17 cellular contexts compared by ENCODE assay signal in genomic region chr6:91198588-91199255, GRCh38.
"Had no signal": no experiment of that assay in that cellular context is flagged by ENCODE, and none has a peak within 500 bp of the region (broad histone marks: within the 10 kb centered on the region; RNA-seq: fewer than 3 reads in every experiment).

No MANE protein-coding gene starts in this region.

- H3K27ac Mint-ChIP-seq: activated CD4-positive, alpha-beta T cell treated with anti-CD3 and anti-CD28 coated beads, Interleukin-2, amount 10 ng/mL, durations not matched to agents 7 days and 5 days; activated naive CD4-positive, alpha-beta T cell treated with anti-CD3 and anti-CD28 coated beads, Interleukin-2, amount 50 U/mL, for 24 hours; activated T-helper 2 cell treated with anti-CD3 and anti-CD28 coated beads, Interferon-gamma antibody, Interleukin-2, Interleukin-4, amounts not matched to agents 10 μg/mL and 5 μg/mL and 100 μg/mL, durations not matched to agents 14 hours and 24 hours and 36 hours; stimulated activated memory B cell treated with anti-CD40 and anti-IgM and Interleukin-4, amounts not matched to agents 10 μg/mL and 1 μg/mL and 100 μg/mL, for 72 hours had no signal

- H3K27ac ChIP-seq: breast epithelium, heart right ventricle, spleen, transverse colon had no signal

- H3K4me3 Mint-ChIP-seq: activated CD4-positive, alpha-beta T cell treated with anti-CD3 and anti-CD28 coated beads, Interleukin-2, amount 10 ng/mL, durations not matched to agents 7 days and 5 days; activated naive CD4-positive, alpha-beta T cell treated with anti-CD3 and anti-CD28 coated beads, Interleukin-2, amount 50 U/mL, for 24 hours; stimulated activated memory B cell treated with anti-CD40 and anti-IgM and Interleukin-4, amounts not matched to agents 10 μg/mL and 1 μg/mL and 100 μg/mL, for 72 hours had no signal

- H3K27me3 ChIP-seq: breast epithelium, heart right ventricle, spleen, transverse colon had no signal

- H3K36me3 ChIP-seq: breast epithelium, heart right ventricle, spleen, transverse colon had no signal

- H3K4me1 Mint-ChIP-seq: activated CD4-positive, alpha-beta T cell treated with anti-CD3 and anti-CD28 coated beads, Interleukin-2, amount 10 ng/mL, durations not matched to agents 7 days and 5 days; activated naive CD4-positive, alpha-beta T cell treated with anti-CD3 and anti-CD28 coated beads, Interleukin-2, amount 50 U/mL, for 24 hours; stimulated activated memory B cell treated with anti-CD40 and anti-IgM and Interleukin-4, amounts not matched to agents 10 μg/mL and 1 μg/mL and 100 μg/mL, for 72 hours had no signal

- DNase-seq: activated CD4-positive, alpha-beta T cell treated with anti-CD3 and anti-CD28 coated beads, Interleukin-2, amount 10 ng/mL, durations not matched to agents 7 days and 5 days; activated CD4-positive, CD25-positive, alpha-beta regulatory T cell; activated T-cell treated with anti-CD3 and anti-CD28 coated beads for 4 hours; heart right ventricle; kidney; left ventricle myocardium superior; posterior cingulate gyrus; spleen; stimulated activated CD4-positive, alpha-beta T cell treated with anti-CD3 and anti-CD28 coated beads, Interleukin-1b, Interleukin-23, amount 100 ng/mL, for 48 hours; T-helper 2 cell; transverse colon had no signal

- H3K27me3 Mint-ChIP-seq: activated CD4-positive, alpha-beta T cell treated with anti-CD3 and anti-CD28 coated beads, Interleukin-2, amount 10 ng/mL, durations not matched to agents 7 days and 5 days; activated naive CD4-positive, alpha-beta T cell treated with anti-CD3 and anti-CD28 coated beads, Interleukin-2, amount 50 U/mL, for 24 hours; stimulated activated memory B cell treated with anti-CD40 and anti-IgM and Interleukin-4, amounts not matched to agents 10 μg/mL and 1 μg/mL and 100 μg/mL, for 72 hours had no signal

- H3K4me1 ChIP-seq: breast epithelium, heart right ventricle, spleen, transverse colon had no signal

- FAIRE-seq: frontal cortex, kidney, TTC549 had no signal

- H3K4me3 ChIP-seq: breast epithelium, heart right ventricle, spleen, transverse colon had no signal

- H3K9me3 Mint-ChIP-seq: activated CD4-positive, alpha-beta T cell treated with anti-CD3 and anti-CD28 coated beads, Interleukin-2, amount 10 ng/mL, durations not matched to agents 7 days and 5 days; activated naive CD4-positive, alpha-beta T cell treated with anti-CD3 and anti-CD28 coated beads, Interleukin-2, amount 50 U/mL, for 24 hours; activated T-helper 2 cell treated with anti-CD3 and anti-CD28 coated beads, Interferon-gamma antibody, Interleukin-2, Interleukin-4, amounts not matched to agents 10 μg/mL and 5 μg/mL and 100 μg/mL, durations not matched to agents 14 hours and 24 hours and 36 hours had no signal

- H3K36me3 Mint-ChIP-seq: activated naive CD4-positive, alpha-beta T cell treated with anti-CD3 and anti-CD28 coated beads, Interleukin-2, amount 50 U/mL, for 24 hours; stimulated activated memory B cell treated with anti-CD40 and anti-IgM and Interleukin-4, amounts not matched to agents 10 μg/mL and 1 μg/mL and 100 μg/mL, for 72 hours had no signal

- H3K9me3 ChIP-seq: breast epithelium, spleen, transverse colon had no signal
